Comparison of ENCODE assay signal across 27 cellular contexts in genomic region chr14:56815301-56815700, GRCh38. TPM values are rescaled to one million over a fixed set of nuclear protein-coding genes. Genes with fewer than 3 reads are reported as not detected.
"Had no signal": no experiment of that assay in that cellular context is flagged by ENCODE, and none has a peak within 500 bp of the region (broad histone marks: within the 10 kb centered on the region; RNA-seq: fewer than 3 reads in every experiment).

No MANE protein-coding gene starts in this region.

- H3K9me3 ChIP-seq: adrenal gland had no signal

- H3K4me1 ChIP-seq: adrenal gland had no signal

- FAIRE-seq: bronchial epithelial cell had no signal

- H3K36me3 Mint-ChIP-seq: T-cell had no signal

- H3K36me3 ChIP-seq: adrenal gland had no signal

- H3K4me1 Mint-ChIP-seq: activated naive CD8-positive, alpha-beta T cell treated with anti-CD3 and anti-CD28 coated beads, Interleukin-2, amount 10 ng/mL, durations not matched to agents 7 days and 5 days had no signal

- H3K4me3 Mint-ChIP-seq: activated CD8-positive, alpha-beta T cell treated with anti-CD3 and anti-CD28 coated beads for 36 hours; activated naive CD8-positive, alpha-beta T cell treated with anti-CD3 and anti-CD28 coated beads, Interleukin-2, amount 10 ng/mL, durations not matched to agents 7 days and 5 days; activated T-cell treated with anti-CD3 and anti-CD28 coated beads, Interleukin-2, amount 50 U/mL, for 72 hours; T-cell had no signal

- ATAC-seq: activated CD4-positive, CD25-positive, alpha-beta regulatory T cell treated with anti-CD3 and anti-CD28 coated beads, Interleukin-2, amount 50 U/mL, for 24 hours; activated CD8-positive, alpha-beta T cell treated with anti-CD3 and anti-CD28 coated beads for 36 hours; activated T-cell treated with anti-CD3 and anti-CD28 coated beads, Interleukin-2, amount 50 U/mL, for 72 hours; PC-3; T-cell had no signal

- H3K27ac ChIP-seq: adrenal gland, KMS-11, VCaP had no signal

- DNase-seq: activated CD4-positive, alpha-beta T cell treated with anti-CD3 and anti-CD28 coated beads for 4 hours; activated CD8-positive, alpha-beta memory T cell treated with anti-CD3 and anti-CD28 coated beads, Interleukin-2, amount 50 U/mL, for 4 hours; activated CD8-positive, alpha-beta T cell treated with anti-CD3 and anti-CD28 coated beads for 36 hours; activated naive CD4-positive, alpha-beta T cell treated with anti-CD3 and anti-CD28 coated beads, Interleukin-2, amount 50 U/mL, for 16 hours; activated naive CD8-positive, alpha-beta T cell treated with anti-CD3 and anti-CD28 coated beads, Interleukin-2, amount 10 ng/mL, durations not matched to agents 7 days and 5 days; activated T-cell treated with anti-CD3 and anti-CD28 coated beads, Interleukin-2, amount 50 U/mL, for 72 hours; adrenal gland; anterior cingulate cortex; central memory CD4-positive, alpha-beta T cell; MV-4-11; NCI-H1092 treated with DMSO at 0.1 percent for 48 hours; NCI-H1417 treated with DMSO at 0.1 percent for 48 hours; NCI-H1694 treated with DMSO at 0.1 percent for 48 hours; NCI-H2029 treated with DMSO at 0.1 percent for 48 hours; NCI-H345; NCI-H510A; NCI-H526 treated with DMSO at 0.1 percent for 48 hours; PC-3; SIG-M5; T-cell had no signal

- H3K4me3 ChIP-seq: adrenal gland had no signal

- H3K27ac Mint-ChIP-seq: activated CD8-positive, alpha-beta T cell treated with anti-CD3 and anti-CD28 coated beads for 36 hours; activated naive CD8-positive, alpha-beta T cell treated with anti-CD3 and anti-CD28 coated beads, Interleukin-2, amount 10 ng/mL, durations not matched to agents 7 days and 5 days; activated T-cell treated with anti-CD3 and anti-CD28 coated beads, Interleukin-2, amount 50 U/mL, for 72 hours; activated T-helper 2 cell treated with anti-CD3 and anti-CD28 coated beads, Interferon-gamma antibody, Interleukin-2, Interleukin-4, amounts not matched to agents 10 μg/mL and 5 μg/mL and 100 μg/mL, durations not matched to agents 14 hours and 24 hours and 36 hours; T-cell had no signal

- H3K9me3 Mint-ChIP-seq: activated CD8-positive, alpha-beta T cell treated with anti-CD3 and anti-CD28 coated beads for 36 hours; activated T-cell treated with anti-CD3 and anti-CD28 coated beads, Interleukin-2, amount 50 U/mL, for 72 hours; activated T-helper 2 cell treated with anti-CD3 and anti-CD28 coated beads, Interferon-gamma antibody, Interleukin-2, Interleukin-4, amounts not matched to agents 10 μg/mL and 5 μg/mL and 100 μg/mL, durations not matched to agents 14 hours and 24 hours and 36 hours; T-cell had no signal

- H3K4me2 ChIP-seq: KMS-11 had no signal

RNA-seq across cellular contexts. Expression of gene OTX2, which starts 5.0 kb away (rescaled TPM):
- total RNA-seq: activated CD8-positive, alpha-beta T cell treated with anti-CD3 and anti-CD28 coated beads for 36 hours; activated naive CD8-positive, alpha-beta T cell treated with anti-CD3 and anti-CD28 coated beads, Interleukin-2, amount 10 ng/mL, durations not matched to agents 7 days and 5 days; activated T-cell treated with anti-CD3 and anti-CD28 coated beads, Interleukin-2, amount 50 U/mL, for 72 hours; activated T-helper 2 cell treated with anti-CD3 and anti-CD28 coated beads, Interferon-gamma antibody, Interleukin-2, Interleukin-4, amounts not matched to agents 10 μg/mL and 5 μg/mL and 100 μg/mL, durations not matched to agents 14 hours and 24 hours and 36 hours; adrenal gland; bronchial epithelial cell; MCF 10A; PC-3; T-helper 2 cell treated with Interferon-gamma antibody and Interleukin-4, amounts not matched to agents 100 ng/mL and 5 ng/mL, for 36 hours had no signal
- polyA plus RNA-seq: adrenal gland had no signal
